Comparison of ENCODE assay signal across 8 cellular contexts in the genomic region with DNA sequence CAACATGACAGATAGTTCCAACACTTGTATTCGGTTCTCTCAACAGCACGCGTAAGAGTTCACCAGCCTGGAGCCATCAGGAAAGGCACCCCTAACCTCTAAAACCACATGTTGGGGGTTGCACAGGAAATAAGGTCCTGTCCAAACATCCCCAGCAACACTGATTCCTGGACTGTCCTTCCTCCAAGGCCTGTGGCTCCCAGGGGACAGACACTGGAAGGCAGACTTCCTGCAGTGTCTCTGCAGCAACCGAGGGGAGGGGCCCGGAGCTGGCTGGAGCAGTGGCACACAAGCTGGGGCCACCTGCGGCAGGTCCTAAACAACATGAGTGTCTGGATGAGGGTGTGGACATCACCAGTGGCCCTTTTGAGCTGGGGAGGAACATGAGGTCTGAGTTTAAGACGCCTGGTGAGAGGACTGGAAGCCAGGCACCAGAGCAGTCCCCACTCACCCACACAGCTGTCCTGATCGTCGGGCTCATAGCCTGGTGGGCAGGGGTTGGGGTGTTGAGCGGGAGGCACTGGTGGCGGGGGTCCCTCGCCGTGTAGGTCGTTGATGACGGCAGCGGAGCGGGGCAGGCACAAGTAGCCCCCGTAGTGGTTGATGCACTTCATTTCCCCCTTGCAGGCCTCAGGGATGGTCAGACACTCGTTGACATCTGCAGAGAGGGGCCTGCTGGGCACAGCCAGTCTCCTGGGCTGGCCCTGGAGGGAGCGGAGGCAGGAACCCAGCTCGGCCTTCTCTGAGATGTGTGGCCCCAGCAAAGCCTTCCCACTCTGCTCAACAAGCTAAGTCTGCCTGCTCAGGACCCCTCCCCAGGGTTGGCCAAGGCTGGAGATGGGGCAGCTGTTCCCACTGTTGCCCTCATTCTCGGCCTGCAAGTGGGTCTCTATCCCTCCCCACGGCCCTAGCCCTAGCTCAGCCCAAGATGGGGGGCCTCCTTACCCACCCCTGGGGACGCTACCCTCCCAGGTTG. TPM values are rescaled to one million over a fixed set of nuclear protein-coding genes. Genes with fewer than 3 reads are reported as not detected.
DNase-seq lines count a peak whose midpoint lies in the region; ATAC-seq lines count a peak whose summit lies in the region.
"Had no signal": no experiment of that assay in that cellular context is flagged by ENCODE, and none has a peak within 500 bp of the region (broad histone marks: within the 10 kb centered on the region; RNA-seq: fewer than 3 reads in every experiment).

No MANE protein-coding gene starts in this region.

- peaks cover 34% of the 10 kb centered on the region for H3K36me3 Mint-ChIP-seq in dendritic cell treated with granulocyte-macrophage colony-stimulating factor and Interleukin-4, amounts not matched to agents 40 ng/mL and 50 ng/mL, for 4 days (ENCODE audit: low read depth)

- no peak for ATAC-seq in GM19452 (IDR thresholded peaks at IDR 0.05; ENCODE audit: unreplicated experiment)

- H3K27me3 Mint-ChIP-seq in dendritic cell treated with granulocyte-macrophage colony-stimulating factor and Interleukin-4, amounts not matched to agents 40 ng/mL and 50 ng/mL, for 4 days: peaks cover 25% of the 10 kb centered on the region

- H3K4me1 Mint-ChIP-seq in dendritic cell treated with granulocyte-macrophage colony-stimulating factor and Interleukin-4, amounts not matched to agents 40 ng/mL and 50 ng/mL, for 4 days (ENCODE audit: low read depth): peaks cover 54% of the 10 kb centered on the region

- no peak overlapping the region for H3K4me3 Mint-ChIP-seq in dendritic cell treated with granulocyte-macrophage colony-stimulating factor and Interleukin-4, amounts not matched to agents 40 ng/mL and 50 ng/mL, for 4 days

- DNase-seq in M059J (ENCODE audit: low read depth) (peak; percentile 29), skeletal muscle cell (ENCODE audit: low read depth) (no peak), ecto neural progenitor cell (ENCODE audit: low spot score) (no peak), AG20443 (ENCODE audit: low spot score) (no peak)
- DNase-seq: SHP77 treated with DMSO at 0.1 percent for 48 hours had no signal

- peak overlapping the region; percentile 73 for H3K27ac Mint-ChIP-seq in dendritic cell treated with granulocyte-macrophage colony-stimulating factor and Interleukin-4, amounts not matched to agents 40 ng/mL and 50 ng/mL, for 4 days

- H3K4me3 ChIP-seq in skeletal muscle cell (ENCODE audit: low read depth, low read length): peak overlapping the region; percentile 69

- no peaks in the 10 kb centered on the region for H3K9me3 Mint-ChIP-seq in dendritic cell treated with granulocyte-macrophage colony-stimulating factor and Interleukin-4, amounts not matched to agents 40 ng/mL and 50 ng/mL, for 4 days

- intact Hi-C loops in dendritic cell treated with granulocyte-macrophage colony-stimulating factor and Interleukin-4, amounts not matched to agents 40 ng/mL and 50 ng/mL, for 4 days (cut with micrococcal nuclease): no loop called here

RNA-seq across cellular contexts. Expression of a gene that starts 1.6 kb away (rescaled TPM):
- total RNA-seq in M059J (2014; rRNA removed; shearing (Covaris generic)): 14.4 and 25.3 TPM in 2 replicates

RNA-seq across cellular contexts. Expression of a gene that starts 8.6 kb away (rescaled TPM):
- total RNA-seq in M059J (2014; rRNA removed; shearing (Covaris generic)): 0.49 and 1.5 TPM in 2 replicates
- total RNA-seq: H4 had no signal

RNA-seq across cellular contexts. Expression of a gene that starts 10.8 kb away (rescaled TPM):
- 22.7 and 42.4 TPM in 2 replicates for total RNA-seq in M059J (2014; rRNA removed; shearing (Covaris generic))

RNA-seq across cellular contexts. Expression of a gene that starts 13.0 kb away (rescaled TPM):
- 1,801 and 2,276 TPM in 2 replicates for total RNA-seq in M059J (2014; rRNA removed; shearing (Covaris generic))

RNA-seq across cellular contexts. Expression of a gene that starts 17.3 kb away (rescaled TPM):
- total RNA-seq in M059J (2014; rRNA removed; shearing (Covaris generic)): 149 and 165 TPM in 2 replicates
